ENCODE assay signal across 1 cellular context in genomic region chr7:604884-605531, GRCh38.
TF ChIP-seq lines count a peak whose summit lies in the region.

No MANE protein-coding gene starts in this region.

TF ChIP-seq in IMR-90, 13 proteins besides CTCF, POLR2A, EP300 and RAD21 (continued from another document):
- TF ChIP-seq RCOR1 (IDR thresholded peaks at IDR 0.05; ENCODE audit: insufficient replicate concordance, low read length) (no peak), CHD1 (IDR thresholded peaks at IDR 0.05; ENCODE audit: low read depth, low read length) (no peak), RFX5 (IDR thresholded peaks at IDR 0.05; ENCODE audit: low read depth, low read length) (no peak)
